15 cellular contexts compared by ENCODE assay signal in the genomic region with DNA sequence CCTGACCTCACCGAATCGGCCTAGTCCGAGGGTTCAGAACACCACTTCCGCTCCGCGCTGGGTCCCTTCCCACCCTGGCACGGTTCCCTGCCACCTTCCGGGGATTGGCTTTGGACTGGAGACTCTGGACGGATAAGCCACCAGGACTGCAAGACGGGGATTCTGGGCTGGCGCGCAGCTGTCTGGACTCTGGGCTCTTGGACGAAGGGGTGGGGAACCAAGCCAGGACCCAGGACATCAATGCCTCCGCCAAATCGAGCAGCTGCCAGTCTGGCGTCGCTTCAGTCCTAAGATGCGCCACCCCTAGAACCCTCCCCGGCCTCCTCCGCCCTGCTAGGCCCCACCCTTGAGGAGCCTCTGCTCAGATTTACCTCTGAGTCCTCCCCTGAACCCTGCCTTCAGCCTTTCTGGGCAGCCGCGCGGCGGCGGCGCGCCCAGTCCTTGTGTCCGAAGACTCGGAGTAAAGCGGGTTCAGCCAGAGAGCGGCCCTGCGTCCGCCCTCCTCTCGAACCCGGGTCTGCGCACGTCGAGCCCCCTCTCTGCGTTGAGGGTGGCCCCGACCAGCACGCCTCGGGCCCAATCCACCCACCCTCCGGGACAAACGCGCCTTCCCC. TPM values are rescaled to one million over a fixed set of nuclear protein-coding genes. Genes with fewer than 3 reads are reported as not detected.
A peak's percentile ranks its signal among the peaks of the same experiment; 100 is the strongest.
DNase-seq lines count a peak whose midpoint lies in the region; ATAC-seq and TF ChIP-seq lines count a peak whose summit lies in the region.
"Had no signal": no experiment of that assay in that cellular context is flagged by ENCODE, and none has a peak within 500 bp of the region (broad histone marks: within the 10 kb centered on the region; RNA-seq: fewer than 3 reads in every experiment).

No MANE protein-coding gene starts in this region.

- H3K9ac ChIP-seq in colonic mucosa (ENCODE audit: low read depth in 2 of 2, low read length in 2 of 2): no peak overlapping the region

- no peaks in the 10 kb centered on the region for H3K27me3 ChIP-seq in MG63
- H3K27me3 ChIP-seq in colonic mucosa: peaks cover 25% of the 10 kb centered on the region
- peaks cover 22 to 59% of the 10 kb centered on the region in 2 donors for H3K27me3 ChIP-seq in left lung
- H3K27me3 ChIP-seq in suprapubic skin: peaks cover 66% of the 10 kb centered on the region

- H3K4me1 ChIP-seq in colonic mucosa (peaks cover 11% of the 10 kb centered on the region), left lung (peaks cover 8 to 21% of the 10 kb centered on the region in 2 donors), suprapubic skin (peaks cover 12% of the 10 kb centered on the region)

- H3K4me3 ChIP-seq in MG63: no peak overlapping the region
- peak overlapping the region; percentile 9 for H3K4me3 ChIP-seq in colonic mucosa
- H3K4me3 ChIP-seq in left lung: peak overlapping the region; percentile 3 to 30
- H3K4me3 ChIP-seq in suprapubic skin: peak overlapping the region; percentile 35
- H3K4me3 ChIP-seq: GM12878 had no signal

- no peak for TF ChIP-seq EP300 in suprapubic skin (IDR thresholded peaks at IDR 0.05)

- WGBS in suprapubic skin: 40% methylated on average over 18 of the region's 45 CpGs

- intact Hi-C loops in colonic mucosa (cut with DNase I): loop anchor here (5.0 to 10.0 kb wide), 2 partner anchors 338 to 441 kb away; no protein-coding TSS in a partner anchor
- intact Hi-C loops in left lung (cut with DNase I): no loop called here
- intact Hi-C loops in activated CD4-positive, alpha-beta memory T cell treated with anti-CD3 and anti-CD28 coated beads for 36 hours (cut with micrococcal nuclease): loop anchor here (5.0 kb wide), 1 partner anchor 311 kb away; no protein-coding TSS in a partner anchor

- H3K4me1 Mint-ChIP-seq in activated CD4-positive, alpha-beta memory T cell treated with anti-CD3 and anti-CD28 coated beads for 36 hours (ENCODE audit: low read depth): peaks cover 5% of the 10 kb centered on the region

- TF ChIP-seq CTCF in colonic mucosa (IDR thresholded peaks at IDR 0.05): no peak
- TF ChIP-seq CTCF in left lung (IDR thresholded peaks at IDR 0.05): no peak
- no peak for TF ChIP-seq CTCF in suprapubic skin (IDR thresholded peaks at IDR 0.05)

- CTCF ChIA-PET in activated CD4-positive, alpha-beta memory T cell treated with anti-CD3 and anti-CD28 coated beads for 36 hours (lab: Charles Lee): interaction anchor here (0.5 to 1.9 kb wide), 4 partner anchors 10 to 339 kb away, joined by 3 to 8 read pairs (median 5); no protein-coding TSS in a partner anchor

- DNase-seq in MG63 (peak; percentile 31), colonic mucosa (no peak), left lung (no peak), suprapubic skin (ENCODE audit: low spot score in 2 of 2) (no peak), T-helper 9 cell (no peak)
- no peak for DNase-seq in activated CD4-positive, alpha-beta memory T cell treated with anti-CD3 and anti-CD28 coated beads for 36 hours
- DNase-seq: activated CD8-positive, alpha-beta memory T cell treated with anti-CD3 and anti-CD28 coated beads, Interleukin-2, amount 10 ng/mL, durations not matched to agents 7 days and 5 days; NCI-H1417 treated with DMSO at 0.1 percent for 48 hours; uterus had no signal

- H3K27me3 Mint-ChIP-seq in activated CD4-positive, alpha-beta memory T cell treated with anti-CD3 and anti-CD28 coated beads for 36 hours: peaks cover 57% of the 10 kb centered on the region

- TF ChIP-seq POLR2A in suprapubic skin (IDR thresholded peaks at IDR 0.05): no peak

- POLR2A ChIA-PET in activated CD4-positive, alpha-beta memory T cell treated with anti-CD3 and anti-CD28 coated beads for 36 hours (lab: Charles Lee): no interaction called here

- no peaks in the 10 kb centered on the region for H3K9me3 Mint-ChIP-seq in activated CD4-positive, alpha-beta memory T cell treated with anti-CD3 and anti-CD28 coated beads for 36 hours

- no peak overlapping the region for H3K4me3 Mint-ChIP-seq in activated CD4-positive, alpha-beta memory T cell treated with anti-CD3 and anti-CD28 coated beads for 36 hours
- H3K4me3 Mint-ChIP-seq: activated CD8-positive, alpha-beta memory T cell treated with anti-CD3 and anti-CD28 coated beads, Interleukin-2, amount 10 ng/mL, durations not matched to agents 7 days and 5 days had no signal

- H3K9me3 ChIP-seq in MG63 (no peaks in the 10 kb centered on the region), colonic mucosa (no peaks in the 10 kb centered on the region), left lung (no peaks in the 10 kb centered on the region), suprapubic skin (no peaks in the 10 kb centered on the region)
- H3K9me3 ChIP-seq: uterus had no signal

- ATAC-seq in left lung: no peak
- no peak for ATAC-seq in GM18520 (IDR thresholded peaks at IDR 0.05; ENCODE audit: unreplicated experiment)
- ATAC-seq: GM12878 had no signal

- H3K36me3 ChIP-seq in MG63 (no peaks in the 10 kb centered on the region), colonic mucosa (no peaks in the 10 kb centered on the region), left lung (no peaks in the 10 kb centered on the region), suprapubic skin (no peaks in the 10 kb centered on the region)
- H3K36me3 ChIP-seq: uterus had no signal

- no peak overlapping the region for H3K27ac Mint-ChIP-seq in activated CD4-positive, alpha-beta memory T cell treated with anti-CD3 and anti-CD28 coated beads for 36 hours
- H3K27ac Mint-ChIP-seq: activated CD8-positive, alpha-beta memory T cell treated with anti-CD3 and anti-CD28 coated beads, Interleukin-2, amount 10 ng/mL, durations not matched to agents 7 days and 5 days had no signal

- no peaks in the 10 kb centered on the region for H3K36me3 Mint-ChIP-seq in activated CD4-positive, alpha-beta memory T cell treated with anti-CD3 and anti-CD28 coated beads for 36 hours
- H3K36me3 Mint-ChIP-seq: activated CD8-positive, alpha-beta memory T cell treated with anti-CD3 and anti-CD28 coated beads, Interleukin-2, amount 10 ng/mL, durations not matched to agents 7 days and 5 days had no signal

- no peak overlapping the region for H3K27ac ChIP-seq in colonic mucosa
- H3K27ac ChIP-seq in left lung: no peak overlapping the region
- H3K27ac ChIP-seq in suprapubic skin: no peak overlapping the region
- H3K27ac ChIP-seq: epithelial cell of prostate, uterus had no signal

RNA-seq across cellular contexts. Expression of gene KCNK17, which starts 1.2 kb away (rescaled TPM):
- total RNA-seq in MG63 (2014; rRNA removed; shearing (Covaris generic); ENCODE audit: low replicate concordance): not detected in 2 replicates
- total RNA-seq in colonic mucosa (not detected), left lung (1 to 10 TPM; 4.8 to 5.2 TPM), suprapubic skin (not detected)
- not detected for total RNA-seq in activated CD4-positive, alpha-beta memory T cell treated with anti-CD3 and anti-CD28 coated beads for 36 hours
- total RNA-seq: activated CD8-positive, alpha-beta memory T cell treated with anti-CD3 and anti-CD28 coated beads, Interleukin-2, amount 10 ng/mL, durations not matched to agents 7 days and 5 days; astrocyte; GM12878; osteocyte; T-helper 2 cell treated with Interferon-gamma antibody and Interleukin-4, amounts not matched to agents 100 ng/mL and 5 ng/mL, for 36 hours had no signal

RNA-seq across cellular contexts. Expression of gene KCNK16, which starts 9.5 kb away (rescaled TPM):
- not detected in 2 replicates for total RNA-seq in MG63 (2014; rRNA removed; shearing (Covaris generic); ENCODE audit: low replicate concordance)
- total RNA-seq in colonic mucosa (not detected), left lung (not detected), suprapubic skin (not detected)
- total RNA-seq in activated CD4-positive, alpha-beta memory T cell treated with anti-CD3 and anti-CD28 coated beads for 36 hours: not detected
- total RNA-seq: activated CD8-positive, alpha-beta memory T cell treated with anti-CD3 and anti-CD28 coated beads, Interleukin-2, amount 10 ng/mL, durations not matched to agents 7 days and 5 days; astrocyte; GM12878; osteocyte; T-helper 2 cell treated with Interferon-gamma antibody and Interleukin-4, amounts not matched to agents 100 ng/mL and 5 ng/mL, for 36 hours; uterus had no signal

Comparison
In these comparisons a context has a peak if more than half of its experiments do, and no peak if none do; other contexts are left out.
1. intact Hi-C loops: an anchor here in colonic mucosa (5.0 to 10.0 kb wide) and activated CD4-positive, alpha-beta memory T cell treated with anti-CD3 and anti-CD28 coated beads for 36 hours (5.0 kb wide); none called in left lung.